In genomic region chr5:160009591-160009989, GRCh38 we compare ENCODE assay signal across 8 cellular contexts. TPM values are rescaled to one million over a fixed set of nuclear protein-coding genes. Genes with fewer than 3 reads are reported as not detected.
DNase-seq lines count a peak whose midpoint lies in the region; TF ChIP-seq lines count a peak whose summit lies in the region.

No MANE protein-coding gene starts in this region.

- WGBS in stomach, 5 donors, result 0 to 6% (median 2%) methylated on average over 11 of the region's 11 CpGs

- peaks cover 24% of the 10 kb centered on the region for H3K36me3 Mint-ChIP-seq in activated CD4-positive, alpha-beta memory T cell treated with anti-CD3 and anti-CD28 coated beads, Interleukin-2, amount 10 ng/mL, durations not matched to agents 7 days and 5 days (ENCODE audit: low read depth)

- no peak for DNase-seq in BJ (ENCODE audit: low read depth)
- DNase-seq in HFF-Myc (ENCODE audit: extremely low read depth, low read depth), result no peak
- no peak for DNase-seq in activated CD4-positive, alpha-beta memory T cell treated with anti-CD3 and anti-CD28 coated beads, Interleukin-2, amount 10 ng/mL, durations not matched to agents 7 days and 5 days
- no peak for DNase-seq in stomach
- no peak for DNase-seq in stimulated activated CD4-positive, alpha-beta T cell treated with anti-CD3 and anti-CD28 coated beads, Interleukin-4, amount 100 ng/mL, for 1 hour
- no peak for DNase-seq in DMS79 treated with DMSO at 0.1 percent for 48 hours (lab: John Stamatoyannopoulos, UW)
- DNase-seq in NCI-H1417 treated with DMSO at 0.1 percent for 48 hours (lab: John Stamatoyannopoulos, UW), result no peak

- H3K9ac ChIP-seq in iPS-15b (ENCODE audit: low read depth, low read length), result peak overlapping the region; percentile 94

- TF ChIP-seq CTCF in BJ (IDR thresholded peaks at IDR 0.05; ENCODE audit: insufficient read depth, low read depth, low read length), result no peak
- no peak for TF ChIP-seq CTCF in HFF-Myc (IDR thresholded peaks at IDR 0.05; ENCODE audit: low read depth, low read length, missing control alignments)
- no peak for TF ChIP-seq CTCF in stomach (IDR thresholded peaks at IDR 0.05)

- H3K27ac Mint-ChIP-seq in activated CD4-positive, alpha-beta memory T cell treated with anti-CD3 and anti-CD28 coated beads, Interleukin-2, amount 10 ng/mL, durations not matched to agents 7 days and 5 days, result peak overlapping the region; percentile 95

- H3K4me3 ChIP-seq in BJ (ENCODE audit: low read depth, low read length) (peak overlapping the region; percentile 97), HFF-Myc (replicated peaks; ENCODE audit: low read depth, low read length) (peak overlapping the region; percentile 100), iPS-15b (ENCODE audit: low read depth, low read length) (peak overlapping the region; percentile 97), stomach (peak overlapping the region; percentile 57 to 81 (median 74))

- H3K27me3 Mint-ChIP-seq in activated CD4-positive, alpha-beta memory T cell treated with anti-CD3 and anti-CD28 coated beads, Interleukin-2, amount 10 ng/mL, durations not matched to agents 7 days and 5 days, result no peaks in the 10 kb centered on the region

- TF ChIP-seq EP300 in stomach (IDR thresholded peaks at IDR 0.05), result no peak

- H3K36me3 ChIP-seq in BJ (ENCODE audit: control insufficient read depth, insufficient read depth, low read length) (no peaks in the 10 kb centered on the region), iPS-15b (ENCODE audit: control insufficient read depth, insufficient read depth, low read length) (peaks cover 5% of the 10 kb centered on the region), stomach (peaks cover 12 to 36% (median 31%) of the 10 kb centered on the region in 4 donors)

- CTCF ChIA-PET in BJ (lab: Yijun Ruan, JAX), result interaction anchor here (0.5 to 6.8 kb wide), 5 partner anchors 11 to 369 kb away, joined by 3 to 39 read pairs (median 3); no protein-coding TSS in a partner anchor
- CTCF ChIA-PET in activated CD4-positive, alpha-beta memory T cell treated with anti-CD3 and anti-CD28 coated beads, Interleukin-2, amount 10 ng/mL, durations not matched to agents 7 days and 5 days (lab: Charles Lee), result interaction anchor here (0.9 to 3.7 kb wide), 3 partner anchors 11 to 22 kb away, joined by 3 to 41 read pairs (median 6); no protein-coding TSS in a partner anchor

- no peaks in the 10 kb centered on the region for H3K4me1 ChIP-seq in iPS-15b (ENCODE audit: control insufficient read depth, insufficient read depth, low read length)
- peaks cover 15 to 26% (median 25%) of the 10 kb centered on the region in 4 donors for H3K4me1 ChIP-seq in stomach

- H3K4me3 Mint-ChIP-seq in activated CD4-positive, alpha-beta memory T cell treated with anti-CD3 and anti-CD28 coated beads, Interleukin-2, amount 10 ng/mL, durations not matched to agents 7 days and 5 days, result peak overlapping the region; percentile 89

- H3K4me1 Mint-ChIP-seq in activated CD4-positive, alpha-beta memory T cell treated with anti-CD3 and anti-CD28 coated beads, Interleukin-2, amount 10 ng/mL, durations not matched to agents 7 days and 5 days, result peaks cover 27% of the 10 kb centered on the region

- H3K27ac ChIP-seq in stomach, result peak overlapping the region in 4 of 5 donors; percentile 80 to 92 (median 86)

- H3K9me3 ChIP-seq in iPS-15b (ENCODE audit: control insufficient read depth, insufficient read depth, low read length) (no peaks in the 10 kb centered on the region), stomach (no peaks in the 10 kb centered on the region)

- no peak for TF ChIP-seq POLR2A in stomach (IDR thresholded peaks at IDR 0.05)

- POLR2A ChIA-PET in BJ (lab: Charles Lee), result no interaction called here
- POLR2A ChIA-PET in activated CD4-positive, alpha-beta memory T cell treated with anti-CD3 and anti-CD28 coated beads, Interleukin-2, amount 10 ng/mL, durations not matched to agents 7 days and 5 days (lab: Charles Lee), result interaction anchor here (0.9 to 3.0 kb wide), 9 partner anchors 12 to 802 kb away, joined by 3 to 18 read pairs (median 4); partner anchors contain the start of gene PWWP2A

- no peaks in the 10 kb centered on the region for H3K9me3 Mint-ChIP-seq in activated CD4-positive, alpha-beta memory T cell treated with anti-CD3 and anti-CD28 coated beads, Interleukin-2, amount 10 ng/mL, durations not matched to agents 7 days and 5 days

- H3K27me3 ChIP-seq in BJ (ENCODE audit: control insufficient read depth, insufficient read depth, low read length), result no peaks in the 10 kb centered on the region
- H3K27me3 ChIP-seq in iPS-15b (ENCODE audit: control insufficient read depth, insufficient read depth, low read length), result no peaks in the 10 kb centered on the region
- no peaks in the 10 kb centered on the region for H3K27me3 ChIP-seq in stomach

- intact Hi-C loops in stomach (cut with DNase I; ENCODE audit: low total_unique reads), result no loop called here

RNA-seq across cellular contexts. Expression of gene TTC1, which starts 0.7 kb away (rescaled TPM):
- polyA plus RNA-seq in BJ (2011; rRNA removed) (23.2 and 37.4 TPM in 2 replicates), stomach (10 to 100 TPM; 31.3 to 48.9 (median 44.5) TPM)
- 15.2 and 25.4 TPM in 2 replicates for polyA minus RNA-seq in BJ (2011; rRNA and poly(A)+ RNA removed)
- 10 to 100 TPM; 41.6 to 43.0 TPM for total RNA-seq in activated CD4-positive, alpha-beta memory T cell treated with anti-CD3 and anti-CD28 coated beads, Interleukin-2, amount 10 ng/mL, durations not matched to agents 7 days and 5 days
- 10 to 100 TPM in 4 of 5 donors, 1 to 10 TPM in 1; 2.3 to 50.0 (median 13.3) TPM for total RNA-seq in stomach
